12 cellular contexts compared by ENCODE assay signal in genomic region chr2:174245065-174245464, GRCh38.
"Had no signal": no experiment of that assay in that cellular context is flagged by ENCODE, and none has a peak within 500 bp of the region (broad histone marks: within the 10 kb centered on the region; RNA-seq: fewer than 3 reads in every experiment).

No MANE protein-coding gene starts in this region.

- H3K27me3 Mint-ChIP-seq: dendritic cell treated with granulocyte-macrophage colony-stimulating factor and Interleukin-4, amounts not matched to agents 40 ng/mL and 50 ng/mL, for 4 days; naive thymus-derived CD4-positive, alpha-beta T cell; T-cell had no signal

- H3K9me3 ChIP-seq: sigmoid colon, thoracic aorta, upper lobe of right lung had no signal

- H3K4me3 Mint-ChIP-seq: dendritic cell treated with granulocyte-macrophage colony-stimulating factor and Interleukin-4, amounts not matched to agents 40 ng/mL and 50 ng/mL, for 4 days; stimulated activated effector memory CD8-positive, alpha-beta T cell treated with anti-CD3 and anti-CD28 coated beads, Interleukin-12 subunit alpha, Interleukin-12 subunit beta, amount 100 ng/mL, for 72 hours had no signal

- H3K27ac ChIP-seq: parathyroid adenoma, sigmoid colon, thoracic aorta, upper lobe of right lung had no signal

- DNase-seq: activated naive CD4-positive, alpha-beta T cell; effector CD8-positive, alpha-beta T cell; mesenchymal stem cell; naive thymus-derived CD4-positive, alpha-beta T cell; sigmoid colon; stimulated activated CD4-positive, alpha-beta T cell treated with anti-CD3 and anti-CD28 coated beads, Interleukin-4, amount 100 ng/mL, for 24 hours; T-cell; upper lobe of right lung had no signal

- ATAC-seq: naive thymus-derived CD4-positive, alpha-beta T cell; stimulated activated effector memory CD8-positive, alpha-beta T cell treated with anti-CD3 and anti-CD28 coated beads, Interleukin-12 subunit alpha, Interleukin-12 subunit beta, amount 100 ng/mL, for 72 hours; T-cell; upper lobe of right lung had no signal

- H3K27me3 ChIP-seq: sigmoid colon, upper lobe of right lung had no signal

- H2AFZ ChIP-seq: parathyroid adenoma had no signal

- H3K36me3 ChIP-seq: thoracic aorta had no signal

- H3K27ac Mint-ChIP-seq: dendritic cell treated with granulocyte-macrophage colony-stimulating factor and Interleukin-4, amounts not matched to agents 40 ng/mL and 50 ng/mL, for 4 days; stimulated activated effector memory CD8-positive, alpha-beta T cell treated with anti-CD3 and anti-CD28 coated beads, Interleukin-12 subunit alpha, Interleukin-12 subunit beta, amount 100 ng/mL, for 72 hours; T-cell had no signal

- H3K9me3 Mint-ChIP-seq: dendritic cell treated with granulocyte-macrophage colony-stimulating factor and Interleukin-4, amounts not matched to agents 40 ng/mL and 50 ng/mL, for 4 days; naive thymus-derived CD4-positive, alpha-beta T cell; stimulated activated effector memory CD8-positive, alpha-beta T cell treated with anti-CD3 and anti-CD28 coated beads, Interleukin-12 subunit alpha, Interleukin-12 subunit beta, amount 100 ng/mL, for 72 hours; T-cell had no signal

- H3K4me3 ChIP-seq: sigmoid colon, thoracic aorta, upper lobe of right lung had no signal
